In the genomic region with DNA sequence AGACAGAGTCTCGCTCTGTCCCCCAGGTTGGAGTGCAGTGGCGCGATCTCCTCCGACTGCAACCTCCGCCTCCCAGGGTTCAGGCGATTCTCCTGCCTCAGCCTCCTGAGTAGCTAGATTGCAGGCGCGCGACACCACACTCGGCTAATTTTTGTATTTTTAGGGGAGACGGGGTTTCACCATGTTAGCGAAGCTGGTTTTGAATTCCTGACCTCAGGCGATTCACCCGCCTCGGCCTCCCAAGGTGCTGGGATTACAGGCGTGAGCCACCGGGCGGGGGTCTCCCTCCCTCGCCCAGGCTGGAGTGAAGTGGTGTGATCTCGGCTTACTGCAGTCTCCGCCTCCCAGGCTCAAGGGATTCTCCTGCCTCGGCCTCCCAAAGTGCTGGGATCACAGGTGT, we compare ENCODE assay signal across 8 cellular contexts. TPM values are rescaled to one million over a fixed set of nuclear protein-coding genes. Genes with fewer than 3 reads are reported as not detected.
DNase-seq lines count a peak whose midpoint lies in the region; ATAC-seq and TF ChIP-seq lines count a peak whose summit lies in the region.
"Not testable (repeated sequence)": the region's sequence is repeated elsewhere in the genome, so short reads cannot be mapped to it uniquely, and the experiment has no call there.

No MANE protein-coding gene starts in this region.

- H2AFZ ChIP-seq in ACC112 (ENCODE audit: low read length, unreplicated experiment); OCI-LY1 (ENCODE audit: low read length): not testable (repeated sequence)

- peaks cover 16% of the 10 kb centered on the region for H3K4me1 ChIP-seq in ACC112 (ENCODE audit: control insufficient read depth, insufficient read depth, low read length, unreplicated experiment)
- H3K4me1 ChIP-seq in OCI-LY1 (ENCODE audit: insufficient read depth, low read length, severe bottlenecking): peaks cover 35% of the 10 kb centered on the region
- not testable (repeated sequence) for H3K4me1 ChIP-seq in mesendoderm (ENCODE audit: control insufficient read depth, low read depth, low read length)
- peaks cover 33 to 39% of the 10 kb centered on the region in 2 donors for H3K4me1 ChIP-seq in gastrocnemius medialis

- not testable (repeated sequence) for H2BK5ac ChIP-seq in mesendoderm (ENCODE audit: low read length)

- not testable (repeated sequence) for H2BK120ac ChIP-seq in mesendoderm (ENCODE audit: low read depth, low read length)

- H3K18ac ChIP-seq in mesendoderm (ENCODE audit: low read length): not testable (repeated sequence)

- WGBS in mesendoderm (ENCODE audit: extremely low coverage, insufficient coverage, low lambda C conversion rate): no CpG with 5 or more reads among the region's 22 CpGs

- not testable (repeated sequence) for H2BK15ac ChIP-seq in mesendoderm (replicated peaks; ENCODE audit: low read depth)

- in situ Hi-C loops in gastrocnemius medialis (cut with MboI; ENCODE audit: low sequenced_read_pairs in 4 of 4): loop anchor here in 2 of 4 donors (25.0 kb wide), 2 partner anchors 655 to 730 kb away; partner anchors contain the start of gene CREB1 (in 1 of the 2)

- H3K79me1 ChIP-seq in mesendoderm (ENCODE audit: low read length): not testable (repeated sequence)

- peak overlapping the region; percentile 87 for H3K4me3 ChIP-seq in ACC112 (ENCODE audit: low read depth, low read length)
- H3K4me3 ChIP-seq in H7 (ENCODE audit: insufficient read depth, low read depth, low read length): peak overlapping the region; percentile 92
- peak overlapping the region; percentile 93 for H3K4me3 ChIP-seq in OCI-LY1 (ENCODE audit: low read depth, low read length, poor library complexity, severe bottlenecking)
- H3K4me3 ChIP-seq in fibroblast of pulmonary artery (replicated peaks; ENCODE audit: low read depth, low read length): peak overlapping the region; percentile 65
- not testable (repeated sequence) for H3K4me3 ChIP-seq in mesendoderm (ENCODE audit: low read length)
- H3K4me3 ChIP-seq in gastrocnemius medialis: peak overlapping the region; percentile 71 to 97 (median 96)

- not testable (repeated sequence) for H2AK5ac ChIP-seq in mesendoderm (ENCODE audit: low read length)

- peak overlapping the region; percentile 97 for H3K27ac Mint-ChIP-seq in activated CD4-positive, alpha-beta T cell treated with anti-CD3 and anti-CD28 coated beads, Interleukin-2, amount 10 ng/mL, durations not matched to agents 7 days and 5 days
- H3K27ac Mint-ChIP-seq in brain: peak overlapping the region; percentile 95 to 100 (median 97)

- not testable (repeated sequence) for H3K9me3 Mint-ChIP-seq in activated CD4-positive, alpha-beta T cell treated with anti-CD3 and anti-CD28 coated beads, Interleukin-2, amount 10 ng/mL, durations not matched to agents 7 days and 5 days; brain

- H3K4me2 ChIP-seq in OCI-LY1 (ENCODE audit: low read length): peak overlapping the region; percentile 98
- not testable (repeated sequence) for H3K4me2 ChIP-seq in mesendoderm (ENCODE audit: low read length)

- H3K79me2 ChIP-seq in ACC112 (ENCODE audit: control insufficient read depth, insufficient read depth, low read length, unreplicated experiment): peaks cover 45% of the 10 kb centered on the region
- H3K79me2 ChIP-seq in OCI-LY1 (ENCODE audit: insufficient read depth, low read length): peaks cover 37% of the 10 kb centered on the region
- peaks cover 32% of the 10 kb centered on the region for H3K79me2 ChIP-seq in mesendoderm (ENCODE audit: control insufficient read depth, insufficient read depth, low read length)

- ATAC-seq in gastrocnemius medialis: not testable (repeated sequence)

- H3K4me1 Mint-ChIP-seq in activated CD4-positive, alpha-beta T cell treated with anti-CD3 and anti-CD28 coated beads, Interleukin-2, amount 10 ng/mL, durations not matched to agents 7 days and 5 days: peaks cover 51% of the 10 kb centered on the region
- H3K4me1 Mint-ChIP-seq in brain: peaks cover 47% of the 10 kb centered on the region

- not testable (repeated sequence) for H3K27me3 Mint-ChIP-seq in activated CD4-positive, alpha-beta T cell treated with anti-CD3 and anti-CD28 coated beads, Interleukin-2, amount 10 ng/mL, durations not matched to agents 7 days and 5 days
- peaks cover 10% of the 10 kb centered on the region for H3K27me3 Mint-ChIP-seq in brain

- not testable (repeated sequence) for TF ChIP-seq POLR2A in gastrocnemius medialis (IDR thresholded peaks at IDR 0.05)

- H3K9me3 ChIP-seq in OCI-LY1 (ENCODE audit: low read length); gastrocnemius medialis: not testable (repeated sequence)

- intact Hi-C loops in gastrocnemius medialis (cut with DNase I; ENCODE audit: low total_unique reads): loop anchor here (2.0 to 10.0 kb wide), 3 partner anchors 47 to 553 kb away; partner anchors contain the start of gene CCNYL1

- CTCF ChIA-PET in activated CD4-positive, alpha-beta T cell treated with anti-CD3 and anti-CD28 coated beads, Interleukin-2, amount 10 ng/mL, durations not matched to agents 7 days and 5 days (lab: Charles Lee): interaction anchor here (0.6 to 4.5 kb wide), 4 partner anchors 13 to 157 kb away, joined by 3 to 27 read pairs (median 4); partner anchors contain the start of gene IDH1

- peak overlapping the region; percentile 89 for H3K56ac ChIP-seq in mesendoderm (ENCODE audit: low read length)

- not testable (repeated sequence) for H3K23ac ChIP-seq in mesendoderm (ENCODE audit: low read length)

- TF ChIP-seq CTCF in OCI-LY1 (IDR thresholded peaks at IDR 0.05; ENCODE audit: low read length); brain (conservative IDR thresholded peaks at IDR 0.05); fibroblast of pulmonary artery (IDR thresholded peaks at IDR 0.05; ENCODE audit: low read length, missing control alignments); gastrocnemius medialis (IDR thresholded peaks at IDR 0.05 in 4 of 5, conservative IDR thresholded peaks at IDR 0.05 in 1 of 5): not testable (repeated sequence)

- not testable (repeated sequence) for H3K4ac ChIP-seq in mesendoderm (ENCODE audit: low read depth, low read length)

- not testable (repeated sequence) for H3K27me3 ChIP-seq in ACC112 (ENCODE audit: insufficient read depth, low read length); H7 (ENCODE audit: control insufficient read depth, insufficient read depth, low read length); OCI-LY1 (ENCODE audit: insufficient read depth, low read length); mesendoderm (ENCODE audit: insufficient read depth, low read length, poor library complexity); gastrocnemius medialis

- not testable (repeated sequence) for H4K8ac ChIP-seq in mesendoderm (ENCODE audit: low read depth, low read length)

- peak overlapping the region; percentile 94 for H3K9ac ChIP-seq in OCI-LY1 (ENCODE audit: low read length)
- peak overlapping the region; percentile 58 for H3K9ac ChIP-seq in mesendoderm (ENCODE audit: low read length)

- H4K20me1 ChIP-seq in OCI-LY1 (ENCODE audit: insufficient read depth, low read length): not testable (repeated sequence)

- H4K5ac ChIP-seq in mesendoderm (ENCODE audit: low read length): not testable (repeated sequence)

- POLR2A ChIA-PET in activated CD4-positive, alpha-beta T cell treated with anti-CD3 and anti-CD28 coated beads, Interleukin-2, amount 10 ng/mL, durations not matched to agents 7 days and 5 days (lab: Charles Lee): not testable (repeated sequence)

- H3K36me3 ChIP-seq in ACC112 (ENCODE audit: insufficient read depth, low read length); H7 (replicated peaks; ENCODE audit: control insufficient read depth, insufficient read depth, low read length); mesendoderm (ENCODE audit: control insufficient read depth, insufficient read depth, low read length); gastrocnemius medialis: not testable (repeated sequence)
- H3K36me3 ChIP-seq in OCI-LY1 (ENCODE audit: insufficient read depth, low read length): peaks cover 11% of the 10 kb centered on the region

- H3K27ac ChIP-seq in ACC112 (ENCODE audit: low read depth, low read length) (peak overlapping the region; percentile 69; the same call in 1 of the 2 replicates), gastrocnemius medialis (peak overlapping the region; percentile 91 to 100 (median 98))
- H3K27ac ChIP-seq in OCI-LY1 (ENCODE audit: low read depth, low read length, poor library complexity, severe bottlenecking); mesendoderm (ENCODE audit: low read depth, low read length): not testable (repeated sequence)

- not testable (repeated sequence) for H3K9me2 ChIP-seq in OCI-LY1 (ENCODE audit: low read depth, low read length)

- not testable (repeated sequence) for H3F3A ChIP-seq in OCI-LY1 (ENCODE audit: insufficient read depth, low read length)

- H3K4me3 Mint-ChIP-seq in activated CD4-positive, alpha-beta T cell treated with anti-CD3 and anti-CD28 coated beads, Interleukin-2, amount 10 ng/mL, durations not matched to agents 7 days and 5 days: peak overlapping the region; percentile 84
- H3K4me3 Mint-ChIP-seq in brain: peak overlapping the region; percentile 88 to 96 (median 92)

- peaks cover 18% of the 10 kb centered on the region for H3K36me3 Mint-ChIP-seq in activated CD4-positive, alpha-beta T cell treated with anti-CD3 and anti-CD28 coated beads, Interleukin-2, amount 10 ng/mL, durations not matched to agents 7 days and 5 days (ENCODE audit: low read depth)
- peaks cover 18% of the 10 kb centered on the region for H3K36me3 Mint-ChIP-seq in brain

- not testable (repeated sequence) for DNase-seq in H7; activated CD4-positive, alpha-beta T cell treated with anti-CD3 and anti-CD28 coated beads, Interleukin-2, amount 10 ng/mL, durations not matched to agents 7 days and 5 days; fibroblast of pulmonary artery (ENCODE audit: low read depth); gastrocnemius medialis
- DNase-seq in mesendoderm: peak; percentile 85

RNA-seq across cellular contexts. Expression of gene PIKFYVE, which starts 1.5 kb away (rescaled TPM):
- total RNA-seq in H7 (2014; rRNA removed; shearing (Covaris generic)): 27.8 and 38.8 TPM in 2 replicates
- 10 to 100 TPM; 32.7 to 34.7 TPM for total RNA-seq in activated CD4-positive, alpha-beta T cell treated with anti-CD3 and anti-CD28 coated beads, Interleukin-2, amount 10 ng/mL, durations not matched to agents 7 days and 5 days
- polyA plus RNA-seq in brain (ENCODE audit: insufficient read depth, low read depth, low replicate concordance): 3.7 TPM
- polyA plus RNA-seq in mesendoderm (2013, experiment 1 of 2): 14.3 TPM
- 14.6 TPM for polyA plus RNA-seq in mesendoderm (2013, experiment 2 of 2)
- total RNA-seq in gastrocnemius medialis: 10 to 100 TPM; 14.0 to 23.9 (median 17.9) TPM

RNA-seq across cellular contexts. Expression of gene IDH1, which starts 12.7 kb away (rescaled TPM):
- 347 and 410 TPM in 2 replicates for total RNA-seq in H7 (2014; rRNA removed; shearing (Covaris generic))
- total RNA-seq in activated CD4-positive, alpha-beta T cell treated with anti-CD3 and anti-CD28 coated beads, Interleukin-2, amount 10 ng/mL, durations not matched to agents 7 days and 5 days: 10 to 100 TPM; 25.1 to 27.3 TPM
- polyA plus RNA-seq in brain (ENCODE audit: insufficient read depth, low read depth, low replicate concordance): 34.7 TPM
- polyA plus RNA-seq in mesendoderm (2013, experiment 1 of 2): 396 TPM
- 398 TPM for polyA plus RNA-seq in mesendoderm (2013, experiment 2 of 2)
- 10 to 100 TPM; 11.2 to 39.0 (median 15.0) TPM for total RNA-seq in gastrocnemius medialis
